Comparison of ENCODE assay signal across 12 cellular contexts in genomic region chr10:121449457-121450045, GRCh38.
DNase-seq lines count a peak whose midpoint lies in the region; ATAC-seq and TF ChIP-seq lines count a peak whose summit lies in the region.
"Had no signal": no experiment of that assay in that cellular context is flagged by ENCODE, and none has a peak within 500 bp of the region (broad histone marks: within the 10 kb centered on the region; RNA-seq: fewer than 3 reads in every experiment).

No MANE protein-coding gene starts in this region.

- H3K4me3 ChIP-seq in endodermal cell (ENCODE audit: low read length) (no peak overlapping the region), adrenal gland (no peak overlapping the region)
- H3K4me3 ChIP-seq: uterus had no signal

- H3K27ac ChIP-seq in endodermal cell (ENCODE audit: low read depth, low read length) (no peak overlapping the region), foreskin keratinocyte (no peak overlapping the region), adrenal gland (no peak overlapping the region)
- H3K27ac ChIP-seq: uterus had no signal

- H3K9me3 Mint-ChIP-seq in endodermal cell: no peaks in the 10 kb centered on the region
- H3K9me3 Mint-ChIP-seq: activated naive CD8-positive, alpha-beta T cell treated with anti-CD3 and anti-CD28 coated beads for 36 hours had no signal

- intact Hi-C loops in adrenal gland (cut with DNase I): no loop called here

- H3K4me3 Mint-ChIP-seq in endodermal cell: no peak overlapping the region
- H3K4me3 Mint-ChIP-seq: activated CD8-positive, alpha-beta T cell treated with anti-CD3 and anti-CD28 coated beads, Interleukin-2, amount 10 ng/mL, durations not matched to agents 7 days and 5 days; activated naive CD8-positive, alpha-beta T cell treated with anti-CD3 and anti-CD28 coated beads for 36 hours had no signal

- peak overlapping the region; percentile 46 for H3K27ac Mint-ChIP-seq in endodermal cell
- H3K27ac Mint-ChIP-seq: activated CD8-positive, alpha-beta T cell treated with anti-CD3 and anti-CD28 coated beads, Interleukin-2, amount 10 ng/mL, durations not matched to agents 7 days and 5 days; activated naive CD8-positive, alpha-beta T cell treated with anti-CD3 and anti-CD28 coated beads for 36 hours had no signal

- TF ChIP-seq CTCF in endodermal cell (conservative IDR thresholded peaks at IDR 0.05) (no peak), foreskin keratinocyte (conservative IDR thresholded peaks at IDR 0.05) (no peak), adrenal gland (IDR thresholded peaks at IDR 0.05) (no peak)

- peak; percentile 39 for ATAC-seq in GM18502 (IDR thresholded peaks at IDR 0.05; ENCODE audit: poor library complexity, unreplicated experiment)
- peak; percentile 39 for ATAC-seq in GM21423 (IDR thresholded peaks at IDR 0.05; ENCODE audit: unreplicated experiment)
- peak; percentile 41 for ATAC-seq in HG03064 (IDR thresholded peaks at IDR 0.05; ENCODE audit: low read depth, unreplicated experiment)
- no peak for ATAC-seq in foreskin keratinocyte
- ATAC-seq: activated CD8-positive, alpha-beta T cell treated with anti-CD3 and anti-CD28 coated beads, Interleukin-2, amount 10 ng/mL, durations not matched to agents 7 days and 5 days had no signal

- no peak overlapping the region for H3K9ac ChIP-seq in endodermal cell (ENCODE audit: extremely low read depth, low read length, poor library complexity, severe bottlenecking)

- no peaks in the 10 kb centered on the region for H3K27me3 ChIP-seq in endodermal cell (ENCODE audit: control insufficient read depth, insufficient read depth, low read length, poor library complexity, severe bottlenecking)
- H3K27me3 ChIP-seq in foreskin keratinocyte: no peaks in the 10 kb centered on the region
- no peaks in the 10 kb centered on the region for H3K27me3 ChIP-seq in adrenal gland
- H3K27me3 ChIP-seq: uterus had no signal

- no peak for TF ChIP-seq POLR2A in adrenal gland (IDR thresholded peaks at IDR 0.05)

- H3K36me3 Mint-ChIP-seq in endodermal cell (ENCODE audit: low read depth): no peaks in the 10 kb centered on the region
- H3K36me3 Mint-ChIP-seq: activated naive CD8-positive, alpha-beta T cell treated with anti-CD3 and anti-CD28 coated beads for 36 hours had no signal

- H3K4me1 ChIP-seq in endodermal cell (ENCODE audit: control insufficient read depth, insufficient read depth, low read length): peaks cover 36% of the 10 kb centered on the region
- peaks cover 3% of the 10 kb centered on the region for H3K4me1 ChIP-seq in foreskin keratinocyte
- H3K4me1 ChIP-seq in adrenal gland (replicated peaks in 1 of 2): no peaks in the 10 kb centered on the region
- H3K4me1 ChIP-seq: uterus had no signal

- H3K36me3 ChIP-seq in endodermal cell (ENCODE audit: control insufficient read depth, insufficient read depth, low read length): no peaks in the 10 kb centered on the region
- H3K36me3 ChIP-seq in adrenal gland (replicated peaks in 1 of 2): no peaks in the 10 kb centered on the region
- H3K36me3 ChIP-seq: uterus had no signal

- no peak for DNase-seq in endodermal cell
- no peak for DNase-seq in foreskin keratinocyte
- DNase-seq in adrenal gland: no peak
- DNase-seq in stimulated activated CD4-positive, alpha-beta T cell treated with anti-CD3 and anti-CD28 coated beads, Interleukin-2, amount 100 ng/mL, for 48 hours: no peak
- DNase-seq in midbrain (lab: John Stamatoyannopoulos, UW): no peak
- DNase-seq: activated CD8-positive, alpha-beta T cell treated with anti-CD3 and anti-CD28 coated beads, Interleukin-2, amount 10 ng/mL, durations not matched to agents 7 days and 5 days; activated naive CD8-positive, alpha-beta T cell treated with anti-CD3 and anti-CD28 coated beads for 36 hours; NCI-H226; uterus had no signal

- H3K27me3 Mint-ChIP-seq in endodermal cell (ENCODE audit: insufficient read depth): no peaks in the 10 kb centered on the region

- WGBS in endodermal cell (ENCODE audit: insufficient coverage in 1 of 2, insufficient read length in 1 of 2), 2 experiments: 73 to 93% methylated on average over 3 to 5 of the region's 5 CpGs
- 87 to 93% (median 90%) methylated on average over 5 of the region's 5 CpGs for WGBS in adrenal gland, 4 donors

- no peaks in the 10 kb centered on the region for H3K9me3 ChIP-seq in endodermal cell (ENCODE audit: control insufficient read depth, low read length)
- no peaks in the 10 kb centered on the region for H3K9me3 ChIP-seq in adrenal gland (replicated peaks in 1 of 3)
- H3K9me3 ChIP-seq: uterus had no signal

- peaks cover 70% of the 10 kb centered on the region for H3K4me1 Mint-ChIP-seq in endodermal cell
- H3K4me1 Mint-ChIP-seq: activated naive CD8-positive, alpha-beta T cell treated with anti-CD3 and anti-CD28 coated beads for 36 hours had no signal
